In the genomic region with DNA sequence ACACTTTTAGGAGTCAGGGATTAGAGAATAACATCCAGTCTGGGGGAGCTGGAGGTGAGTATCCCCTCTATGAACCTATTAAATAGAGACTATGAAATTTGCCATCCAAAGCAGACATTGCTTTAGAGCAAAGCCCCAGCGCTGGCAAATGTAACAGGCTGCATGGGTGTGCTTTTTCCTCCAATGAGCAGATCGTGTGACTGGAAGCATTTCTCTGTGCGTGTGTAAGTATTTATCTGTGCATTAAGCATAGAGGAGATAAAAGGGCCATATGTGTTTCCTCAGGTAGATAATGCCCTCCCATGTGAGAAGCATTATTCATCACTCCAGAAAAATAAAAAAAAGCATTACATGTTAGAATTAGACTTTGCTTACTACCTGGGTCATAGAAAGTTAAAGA, we compare ENCODE assay signal across 8 cellular contexts. TPM values are rescaled to one million over a fixed set of nuclear protein-coding genes. Genes with fewer than 3 reads are reported as not detected.
DNase-seq lines count a peak whose midpoint lies in the region; ATAC-seq and TF ChIP-seq lines count a peak whose summit lies in the region.

No MANE protein-coding gene starts in this region.

- intact Hi-C loops in left colon (cut with DNase I, micrococcal nuclease): no loop called here

- H3K4me3 ChIP-seq in GM06990 (replicated peaks; ENCODE audit: low read depth, low read length): peak overlapping the region; percentile 60
- H3K4me3 ChIP-seq in fibroblast of villous mesenchyme (ENCODE audit: low read depth, low read length): peak overlapping the region; percentile 60
- H3K4me3 ChIP-seq in stomach smooth muscle (ENCODE audit: low read length in 2 of 2): peak overlapping the region; percentile 45 to 72

- TF ChIP-seq CTCF in GM06990 (IDR thresholded peaks at IDR 0.05; ENCODE audit: insufficient read depth, low read length, poor library complexity, severe bottlenecking): no peak
- TF ChIP-seq CTCF in fibroblast of villous mesenchyme (IDR thresholded peaks at IDR 0.05; ENCODE audit: insufficient read depth, low read depth, low read length): no peak
- no peak for TF ChIP-seq CTCF in glutamatergic neuron (IDR thresholded peaks at IDR 0.05; ENCODE audit: partially characterized antibody, unreplicated experiment)

- H3K27me3 ChIP-seq in GM06990 (replicated peaks; ENCODE audit: control insufficient read depth, insufficient read depth, low read length) (no peaks in the 10 kb centered on the region), stomach smooth muscle (ENCODE audit: control insufficient read depth in 1 of 2, insufficient read depth in 2 of 2, low read length in 2 of 2) (no peaks in the 10 kb centered on the region)

- no peaks in the 10 kb centered on the region for H3K9me3 Mint-ChIP-seq in glutamatergic neuron (ENCODE audit: unreplicated experiment)

- no peaks in the 10 kb centered on the region for H3K9me3 ChIP-seq in stomach smooth muscle (ENCODE audit: control insufficient read depth in 2 of 2, low read length in 2 of 2)

- ATAC-seq in GM21737 (IDR thresholded peaks at IDR 0.05; ENCODE audit: unreplicated experiment) (peak; percentile 12), left colon (no peak)

- no peaks in the 10 kb centered on the region for H3K4me1 ChIP-seq in stomach smooth muscle (ENCODE audit: control insufficient read depth, insufficient read depth, low read length)

- no peak overlapping the region for H3K27ac ChIP-seq in stomach smooth muscle (ENCODE audit: low read length)

- no peak overlapping the region for H3K27ac Mint-ChIP-seq in glutamatergic neuron (ENCODE audit: unreplicated experiment)

- H3K36me3 ChIP-seq in GM06990 (ENCODE audit: control insufficient read depth, insufficient read depth, low read length) (no peaks in the 10 kb centered on the region), stomach smooth muscle (ENCODE audit: control insufficient read depth in 2 of 2, insufficient read depth in 2 of 2, low read length in 2 of 2) (peaks cover 0 to 3% of the 10 kb centered on the region in 2 donors)

- no peak for DNase-seq in GM06990 (ENCODE audit: extremely low read depth, insufficient read length)
- peak; percentile 69 for DNase-seq in OCI-M1 (lab: John Stamatoyannopoulos, UW)
- DNase-seq in fibroblast of villous mesenchyme (ENCODE audit: low read depth): peak; percentile 17
- no peak for DNase-seq in activated gamma-delta T cell treated with Interleukin-2 at 50 U/mL for 16 hours
- DNase-seq in left colon: no peak
- no peak for DNase-seq in glutamatergic neuron

- no peak overlapping the region for H3K4me3 Mint-ChIP-seq in glutamatergic neuron (ENCODE audit: unreplicated experiment)

- H3K4me1 Mint-ChIP-seq in glutamatergic neuron (ENCODE audit: low read depth, unreplicated experiment): peaks cover 13% of the 10 kb centered on the region

- no peaks in the 10 kb centered on the region for H3K36me3 Mint-ChIP-seq in glutamatergic neuron (ENCODE audit: unreplicated experiment)

- peak overlapping the region in 1 of 2 donors; percentile 48 for H3K9ac ChIP-seq in stomach smooth muscle (ENCODE audit: low read length in 2 of 2)

- H3K27me3 Mint-ChIP-seq in glutamatergic neuron (ENCODE audit: unreplicated experiment): no peaks in the 10 kb centered on the region

RNA-seq across cellular contexts. Expression of gene TNFSF13B, which starts 0.9 kb away (rescaled TPM):
- total RNA-seq in fibroblast of villous mesenchyme (0.64 and 2.6 TPM in 2 replicates), left colon (1 to 10 TPM; 1.4 to 3.6 TPM), glutamatergic neuron (ENCODE audit: unreplicated experiment) (0.47 TPM)

RNA-seq across cellular contexts. Expression of gene ABHD13, which starts 52.2 kb away (rescaled TPM):
- total RNA-seq in fibroblast of villous mesenchyme: 7.4 and 10.8 TPM in 2 replicates
- total RNA-seq in left colon: 1 to 10 TPM; 9.2 to 9.8 TPM
- 8.7 TPM for total RNA-seq in glutamatergic neuron (ENCODE audit: unreplicated experiment)

RNA-seq across cellular contexts. Expression of gene LIG4, which starts 55.1 kb away (rescaled TPM):
- 9.7 and 19.0 TPM in 2 replicates for total RNA-seq in fibroblast of villous mesenchyme
- 10 to 100 TPM; 12.1 to 13.2 TPM for total RNA-seq in left colon
- 19.8 TPM for total RNA-seq in glutamatergic neuron (ENCODE audit: unreplicated experiment)

Comparison
In these comparisons a context has a peak if more than half of its experiments do, and no peak if none do; other contexts are left out.
1. DNase-seq: peak in OCI-M1 (single experiment) and fibroblast of villous mesenchyme (single experiment); none in GM06990 (single experiment), activated gamma-delta T cell treated with Interleukin-2 at 50 U/mL for 16 hours (single experiment), left colon (0 of 2) and glutamatergic neuron (single experiment).
2. Peak in every context shown above with its lines, with median percentiles within 50 percentile points of each other: H3K4me3 ChIP-seq.